In the genomic region with DNA sequence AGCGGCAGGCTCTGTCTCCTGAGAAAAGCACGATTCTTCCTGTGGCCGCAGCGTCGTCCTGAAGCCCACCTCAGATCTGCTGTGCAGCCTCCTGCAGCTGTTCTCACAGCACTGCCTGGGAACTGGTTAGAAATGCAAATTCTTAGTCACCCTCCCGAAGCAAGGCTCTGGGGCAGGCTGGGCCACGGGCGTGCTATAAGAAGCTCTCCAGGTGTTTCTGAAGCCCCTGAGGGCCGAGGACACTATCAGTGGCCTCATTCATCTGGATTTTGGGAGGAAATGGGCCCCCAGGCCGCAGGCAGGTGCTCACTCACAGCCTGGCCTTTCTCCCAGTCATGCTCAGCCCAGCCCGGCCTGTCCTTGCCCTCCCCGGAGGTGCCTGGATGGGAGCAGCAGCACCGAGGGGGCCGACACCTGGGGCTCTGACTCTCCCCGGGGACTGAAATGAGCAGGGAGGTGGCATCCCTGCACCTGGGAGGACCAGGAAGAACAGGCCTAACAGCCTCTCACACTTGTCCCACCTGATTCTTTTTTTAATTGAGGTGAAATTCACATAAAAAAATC, we compare ENCODE assay signal across 19 cellular contexts. TPM values are rescaled to one million over a fixed set of nuclear protein-coding genes. Genes with fewer than 3 reads are reported as not detected.
DNase-seq lines count a peak whose midpoint lies in the region; ATAC-seq and TF ChIP-seq lines count a peak whose summit lies in the region.
"Had no signal": no experiment of that assay in that cellular context is flagged by ENCODE, and none has a peak within 500 bp of the region (broad histone marks: within the 10 kb centered on the region; RNA-seq: fewer than 3 reads in every experiment).

No MANE protein-coding gene starts in this region.

- no peak overlapping the region for H2AFZ ChIP-seq in OCI-LY1 (ENCODE audit: low read length)
- H2AFZ ChIP-seq: hepatocyte had no signal

- no peaks in the 10 kb centered on the region for H3K79me2 ChIP-seq in OCI-LY1 (ENCODE audit: insufficient read depth, low read length)
- H3K79me2 ChIP-seq: hepatocyte had no signal

- H3K27ac ChIP-seq in OCI-LY1 (ENCODE audit: low read depth, low read length, poor library complexity, severe bottlenecking) (peak overlapping the region; percentile 89), transverse colon (no peak overlapping the region)
- H3K27ac ChIP-seq: hepatocyte, HL-60, KMS-11, ovary, suprapubic skin had no signal

- H3K9me3 ChIP-seq in OCI-LY1 (ENCODE audit: low read length) (no peaks in the 10 kb centered on the region), transverse colon (no peaks in the 10 kb centered on the region)
- H3K9me3 ChIP-seq: ovary, SK-N-SH, suprapubic skin had no signal

- H3K9me2 ChIP-seq in OCI-LY1 (ENCODE audit: low read depth, low read length), result no peaks in the 10 kb centered on the region
- H3K9me2 ChIP-seq: SK-N-SH had no signal

- H4K20me1 ChIP-seq in OCI-LY1 (ENCODE audit: insufficient read depth, low read length), result no peaks in the 10 kb centered on the region

- no peak for DNase-seq in RKO (ENCODE audit: low spot score)
- no peak for DNase-seq in transverse colon
- DNase-seq: activated CD8-positive, alpha-beta T cell treated with anti-CD3 and anti-CD28 coated beads for 36 hours; DND-41; effector memory CD8-positive, alpha-beta T cell; NCI-H1417; NCI-H345; OCI-M1; ovary; SK-N-SH had no signal

- H3K4me1 ChIP-seq in OCI-LY1 (ENCODE audit: insufficient read depth, low read length, severe bottlenecking), result peaks cover 22% of the 10 kb centered on the region
- H3K4me1 ChIP-seq in transverse colon, result no peaks in the 10 kb centered on the region
- H3K4me1 ChIP-seq: suprapubic skin had no signal

- H3K4me2 ChIP-seq in OCI-LY1 (ENCODE audit: low read length), result peak overlapping the region; percentile 49
- H3K4me2 ChIP-seq: hepatocyte, KMS-11, SK-N-SH had no signal

- no peaks in the 10 kb centered on the region for H3F3A ChIP-seq in OCI-LY1 (ENCODE audit: insufficient read depth, low read length)

- peaks cover 51% of the 10 kb centered on the region for H3K36me3 ChIP-seq in OCI-LY1 (ENCODE audit: insufficient read depth, low read length)
- H3K36me3 ChIP-seq in transverse colon, result no peaks in the 10 kb centered on the region
- H3K36me3 ChIP-seq: ovary had no signal

- no peak for TF ChIP-seq EP300 in transverse colon (IDR thresholded peaks at IDR 0.05; ENCODE audit: low read depth)

- ATAC-seq in GM19324 (IDR thresholded peaks at IDR 0.05; ENCODE audit: low FRiP score, unreplicated experiment), result peak; percentile 60
- peak; percentile 68 for ATAC-seq in HG02798 (IDR thresholded peaks at IDR 0.05; ENCODE audit: poor library complexity, unreplicated experiment)
- no peak for ATAC-seq in HG03521 (IDR thresholded peaks at IDR 0.05; ENCODE audit: unreplicated experiment)
- no peak for ATAC-seq in GM18907 (IDR thresholded peaks at IDR 0.05; ENCODE audit: unreplicated experiment)
- ATAC-seq: activated CD8-positive, alpha-beta T cell treated with anti-CD3 and anti-CD28 coated beads for 36 hours; effector memory CD8-positive, alpha-beta T cell had no signal

- H3K9ac ChIP-seq in OCI-LY1 (ENCODE audit: low read length), result peak overlapping the region; percentile 40; the same call in 1 of the 2 replicates
- H3K9ac ChIP-seq: KMS-11, SK-N-SH had no signal

- intact Hi-C loops in transverse colon (cut with DNase I; ENCODE audit: low total_unique reads), result no loop called here

- 81% methylated on average over 13 of the region's 15 CpGs; no CpG with 5 or more reads in 1 of the 2 donors for WGBS in transverse colon (ENCODE audit: low coverage in 1 of 2), 2 donors

- in situ Hi-C loops in transverse colon (cut with MboI; ENCODE audit: low pct_ligation_motif_present in 1 of 4, low pct_unique_long_range_greater_than_20kb in 1 of 4, low sequenced_read_pairs in 3 of 4), result no loop called here

- H3K27me3 ChIP-seq in OCI-LY1 (ENCODE audit: insufficient read depth, low read length), result no peaks in the 10 kb centered on the region
- no peaks in the 10 kb centered on the region for H3K27me3 ChIP-seq in transverse colon
- H3K27me3 ChIP-seq: hepatocyte, ovary, suprapubic skin had no signal

- peak overlapping the region; percentile 25 for H3K4me3 ChIP-seq in OCI-LY1 (ENCODE audit: low read depth, low read length, poor library complexity, severe bottlenecking)
- no peak overlapping the region for H3K4me3 ChIP-seq in transverse colon
- H3K4me3 ChIP-seq: hepatocyte, ovary, suprapubic skin had no signal

- TF ChIP-seq POLR2A in transverse colon (IDR thresholded peaks at IDR 0.05), result no peak

- no peak for TF ChIP-seq CTCF in OCI-LY1 (IDR thresholded peaks at IDR 0.05; ENCODE audit: low read length)
- no peak for TF ChIP-seq CTCF in transverse colon (IDR thresholded peaks at IDR 0.05)

RNA-seq across cellular contexts. Expression of gene NLRC3, which starts 10.4 kb away (rescaled TPM):
- 10 to 100 TPM in 1 of 4 donors, 1 to 10 TPM in 3; 2.3 to 12.3 (median 5.1) TPM for total RNA-seq in transverse colon

RNA-seq across cellular contexts. Expression of gene SLX4, which starts 23.8 kb away (rescaled TPM):
- 10 to 100 TPM in 1 of 4 donors, 1 to 10 TPM in 3; 3.0 to 11.5 (median 4.9) TPM for total RNA-seq in transverse colon

Comparison
In these comparisons a context has a peak if more than half of its experiments do, and no peak if none do; other contexts are left out.
1. ATAC-seq: peak in GM19324 (single experiment) and HG02798 (single experiment); none in HG03521 (single experiment) and GM18907 (single experiment).